8 cellular contexts compared by ENCODE assay signal in genomic region chr17:44919885-44920564, GRCh38. TPM values are rescaled to one million over a fixed set of nuclear protein-coding genes. Genes with fewer than 3 reads are reported as not detected.
DNase-seq lines count a peak whose midpoint lies in the region; ATAC-seq, FAIRE-seq and TF ChIP-seq lines count a peak whose summit lies in the region.

No MANE protein-coding gene starts in this region.

- no peak overlapping the region for H2BK5ac ChIP-seq in neuronal stem cell (ENCODE audit: low read length)

- peak overlapping the region; percentile 31 for H3K18ac ChIP-seq in neuronal stem cell (ENCODE audit: low read length)

- WGBS in neuronal stem cell (ENCODE audit: extremely low coverage in 2 of 2, insufficient read length in 2 of 2, insufficient replicate concordance in 1 of 2), 2 donors: no CpG with 5 or more reads among the region's 9 CpGs

- peak overlapping the region; percentile 9; the same call in 1 of the 2 replicates for H3K9ac ChIP-seq in BLaER1
- no peak overlapping the region for H3K9ac ChIP-seq in KMS-11
- H3K9ac ChIP-seq in neuronal stem cell (ENCODE audit: low read depth, low read length, poor library complexity): no peak overlapping the region

- H3K27ac ChIP-seq in BLaER1 (no peak overlapping the region; the same call in 1 of the 2 replicates), KMS-11 (no peak overlapping the region), neuronal stem cell (replicated peaks; ENCODE audit: low read length) (no peak overlapping the region), thoracic aorta (peak overlapping the region in 1 of 2 donors; percentile 30)

- H3K9me3 ChIP-seq in BLaER1: no peaks in the 10 kb centered on the region
- no peaks in the 10 kb centered on the region for H3K9me3 ChIP-seq in neuronal stem cell (replicated peaks in 1 of 2; ENCODE audit: control insufficient read depth in 2 of 2, insufficient read depth in 1 of 2, low read depth in 1 of 2, low read length in 2 of 2)
- H3K9me3 ChIP-seq in thoracic aorta: no peaks in the 10 kb centered on the region

- H3K79me2 ChIP-seq in KMS-11 (ENCODE audit: insufficient read depth, low read depth): no peaks in the 10 kb centered on the region

- H3K27me3 Mint-ChIP-seq in activated T-helper 17 cell treated with anti-CD3 and anti-CD28 coated beads, Interleukin-2, amount 50 U/mL, for 72 hours: peaks cover 7% of the 10 kb centered on the region

- no peaks in the 10 kb centered on the region for H3K36me3 Mint-ChIP-seq in activated T-helper 17 cell treated with anti-CD3 and anti-CD28 coated beads, Interleukin-2, amount 50 U/mL, for 72 hours (ENCODE audit: low read depth)

- H2BK12ac ChIP-seq in neuronal stem cell (ENCODE audit: low read length): no peak overlapping the region

- no peak overlapping the region for H4K8ac ChIP-seq in neuronal stem cell (ENCODE audit: low read depth, low read length)

- no peak overlapping the region for H3K27ac Mint-ChIP-seq in activated T-helper 17 cell treated with anti-CD3 and anti-CD28 coated beads, Interleukin-2, amount 50 U/mL, for 72 hours

- H3K36me3 ChIP-seq in BLaER1: peaks cover 8% of the 10 kb centered on the region
- no peaks in the 10 kb centered on the region for H3K36me3 ChIP-seq in KMS-11 (ENCODE audit: insufficient read depth)
- H3K36me3 ChIP-seq in neuronal stem cell (replicated peaks in 1 of 2; ENCODE audit: control insufficient read depth in 2 of 2, insufficient read depth in 2 of 2, low read length in 2 of 2): peaks cover 0 to 4% of the 10 kb centered on the region in 2 donors
- H3K36me3 ChIP-seq in thoracic aorta: no peaks in the 10 kb centered on the region

- no peaks in the 10 kb centered on the region for H3K9me3 Mint-ChIP-seq in activated T-helper 17 cell treated with anti-CD3 and anti-CD28 coated beads, Interleukin-2, amount 50 U/mL, for 72 hours

- DNase-seq in GM19239 (ENCODE audit: insufficient read length, low spot score) (peak; percentile 91), RPMI8226 (peak; percentile 85), foreskin fibroblast (peak; percentile 74 to 92), neuronal stem cell (ENCODE audit: low spot score) (peak; percentile 65), thoracic aorta (ENCODE audit: low spot score) (peak; percentile 45)

- peak; percentile 66 for TF ChIP-seq CTCF in KMS-11 (conservative IDR thresholded peaks at IDR 0.05; ENCODE audit: low read depth, low read length)
- TF ChIP-seq CTCF in foreskin fibroblast (IDR thresholded peaks at IDR 0.05; ENCODE audit: low read depth, low read length): peak; percentile 91
- peak; percentile 83 for TF ChIP-seq CTCF in thoracic aorta (IDR thresholded peaks at IDR 0.05)

- peak overlapping the region; percentile 21; the same call in 1 of the 2 replicates for H2AFZ ChIP-seq in KMS-11 (ENCODE audit: low read depth)
- peak overlapping the region; percentile 66 for H2AFZ ChIP-seq in neuronal stem cell (ENCODE audit: low read length)

- no peaks in the 10 kb centered on the region for H3K79me1 ChIP-seq in neuronal stem cell (ENCODE audit: low read depth, low read length)

- no peak overlapping the region for H3K4ac ChIP-seq in neuronal stem cell (ENCODE audit: low read length)

- no peaks in the 10 kb centered on the region for H4K20me1 ChIP-seq in BLaER1
- H4K20me1 ChIP-seq in KMS-11 (ENCODE audit: insufficient read depth): no peaks in the 10 kb centered on the region

- no peak overlapping the region for H3K14ac ChIP-seq in neuronal stem cell (ENCODE audit: low read length)

- no peak overlapping the region for H3K4me3 Mint-ChIP-seq in activated T-helper 17 cell treated with anti-CD3 and anti-CD28 coated beads, Interleukin-2, amount 50 U/mL, for 72 hours

- H2BK120ac ChIP-seq in neuronal stem cell (ENCODE audit: low read depth, low read length): no peak overlapping the region

- no peaks in the 10 kb centered on the region for H3K4me1 Mint-ChIP-seq in activated T-helper 17 cell treated with anti-CD3 and anti-CD28 coated beads, Interleukin-2, amount 50 U/mL, for 72 hours

- H3K4me3 ChIP-seq in BLaER1: peak overlapping the region; percentile 6; the same call in 1 of the 2 replicates
- no peak overlapping the region for H3K4me3 ChIP-seq in KMS-11 (IDR thresholded peaks at IDR 0.05; ENCODE audit: insufficient read depth, low read depth, low read length)
- no peak overlapping the region for H3K4me3 ChIP-seq in foreskin fibroblast (ENCODE audit: low read depth in 1 of 2, low read length in 2 of 2)
- H3K4me3 ChIP-seq in neuronal stem cell (ENCODE audit: low read length in 2 of 2): no peak overlapping the region
- H3K4me3 ChIP-seq in thoracic aorta: no peak overlapping the region

- no peak overlapping the region for H2AK5ac ChIP-seq in neuronal stem cell (ENCODE audit: low read depth, low read length)

- peak; percentile 96 for ATAC-seq in activated T-helper 17 cell treated with anti-CD3 and anti-CD28 coated beads, Interleukin-2, amount 50 U/mL, for 72 hours (replicated peaks)
- ATAC-seq in thoracic aorta (ENCODE audit: insufficient number of reproducible peaks, low FRiP score, low read depth): peak; percentile 66

- no peak overlapping the region for H3K23ac ChIP-seq in neuronal stem cell (ENCODE audit: low read depth, low read length, poor library complexity)

- H2BK15ac ChIP-seq in neuronal stem cell (ENCODE audit: low read length): peak overlapping the region; percentile 34

- H3K4me1 ChIP-seq in BLaER1 (peaks cover 32% of the 10 kb centered on the region), KMS-11 (ENCODE audit: low read depth, poor library complexity, severe bottlenecking) (peaks cover 9% of the 10 kb centered on the region), neuronal stem cell (ENCODE audit: control insufficient read depth in 2 of 2, insufficient read depth in 1 of 2, low read depth in 1 of 2, low read length in 2 of 2) (peaks cover 14 to 28% of the 10 kb centered on the region in 2 donors), thoracic aorta (ENCODE audit: control insufficient read depth in 1 of 2, low read depth in 2 of 2) (peaks cover 13 to 33% of the 10 kb centered on the region in 2 donors)

- H3K27me3 ChIP-seq in BLaER1 (peaks cover 4% of the 10 kb centered on the region; the same call in 1 of the 2 replicates), KMS-11 (ENCODE audit: insufficient read depth, low read depth) (peaks cover 16% of the 10 kb centered on the region; the same call in 1 of the 2 replicates), neuronal stem cell (ENCODE audit: control insufficient read depth in 3 of 3, insufficient read depth in 3 of 3, low read depth in 1 of 3, low read length in 3 of 3) (peaks cover 0 to 16% (median 0%) of the 10 kb centered on the region in 3 experiments), thoracic aorta (replicated peaks; ENCODE audit: insufficient read depth) (no peaks in the 10 kb centered on the region)

- H4K91ac ChIP-seq in neuronal stem cell (ENCODE audit: low read depth, low read length, poor library complexity): peak overlapping the region; percentile 23

- H3K4me2 ChIP-seq in BLaER1 (peak overlapping the region; percentile 72), KMS-11 (no peak overlapping the region), neuronal stem cell (ENCODE audit: insufficient read depth, low read length, poor library complexity, severe bottlenecking) (no peak overlapping the region)

- peak; percentile 93 for FAIRE-seq in GM19239 (lab: Jason Lieb, UNC)

RNA-seq across cellular contexts. Expression of gene GFAP, which starts 4.7 kb away (rescaled TPM):
- not detected for total RNA-seq in activated T-helper 17 cell treated with anti-CD3 and anti-CD28 coated beads, Interleukin-2, amount 50 U/mL, for 72 hours
- polyA plus RNA-seq in neuronal stem cell (2013, experiment 1 of 2): 0.20 TPM
- 0.17 TPM for polyA plus RNA-seq in neuronal stem cell (2013, experiment 2 of 2)
- total RNA-seq in thoracic aorta: 10 to 100 TPM in 1 of 2 donors, not detected in 1; 14.6 TPM

RNA-seq across cellular contexts. Expression of gene EFTUD2, which starts 20.8 kb away (rescaled TPM):
- 100 to 1,000 TPM; 105 to 215 TPM for total RNA-seq in activated T-helper 17 cell treated with anti-CD3 and anti-CD28 coated beads, Interleukin-2, amount 50 U/mL, for 72 hours
- polyA plus RNA-seq in neuronal stem cell (2013, experiment 1 of 2): 49.4 TPM
- 48.1 TPM for polyA plus RNA-seq in neuronal stem cell (2013, experiment 2 of 2)
- 100 to 1,000 TPM in 1 of 2 donors, 10 to 100 TPM in 1; 35.2 to 117 TPM for total RNA-seq in thoracic aorta

RNA-seq across cellular contexts. Expression of gene KIF18B, which starts 27.5 kb away (rescaled TPM):
- total RNA-seq in activated T-helper 17 cell treated with anti-CD3 and anti-CD28 coated beads, Interleukin-2, amount 50 U/mL, for 72 hours: 10 to 100 TPM; 37.7 to 51.5 TPM
- polyA plus RNA-seq in neuronal stem cell (2013, experiment 1 of 2): 32.8 TPM
- polyA plus RNA-seq in neuronal stem cell (2013, experiment 2 of 2): 32.5 TPM
- total RNA-seq in thoracic aorta: 1 to 10 TPM in 1 of 2 donors, not detected in 1; 2.0 TPM

RNA-seq across cellular contexts. Expression of gene C1QL1, which starts 48.1 kb away (rescaled TPM):
- total RNA-seq in activated T-helper 17 cell treated with anti-CD3 and anti-CD28 coated beads, Interleukin-2, amount 50 U/mL, for 72 hours: under 1 TPM; 0.32 to 0.34 TPM
- polyA plus RNA-seq in neuronal stem cell (2013, experiment 1 of 2): 8.7 TPM
- 8.7 TPM for polyA plus RNA-seq in neuronal stem cell (2013, experiment 2 of 2)
- total RNA-seq in thoracic aorta: under 1 TPM in 1 of 2 donors, not detected in 1; 0.68 TPM

Comparison
In these comparisons a context has a peak if more than half of its experiments do, and no peak if none do; other contexts are left out.
1. RNA of gene KIF18B, which starts 27.5 kb away (total RNA-seq): 37.7 to 51.5 TPM in activated T-helper 17 cell treated with anti-CD3 and anti-CD28 coated beads, Interleukin-2, amount 50 U/mL, for 72 hours; 2.0 TPM in thoracic aorta; every median in the first group is over 10 times any median in the second.
2. Peak in every context shown above with its lines, with median percentiles within 50 percentile points of each other: DNase-seq and CTCF ChIP-seq.